ENCODE assay signal across 26 cellular contexts in genomic region chr18:58168221-58168620, GRCh38.
"Had no signal": no experiment of that assay in that cellular context is flagged by ENCODE, and none has a peak within 500 bp of the region (broad histone marks: within the 10 kb centered on the region; RNA-seq: fewer than 3 reads in every experiment).

No MANE protein-coding gene starts in this region.

- H3K36me3 Mint-ChIP-seq: activated naive CD4-positive, alpha-beta T cell treated with anti-CD3 and anti-CD28 coated beads, Interleukin-2, amount 10 ng/mL, durations not matched to agents 7 days and 5 days; activated naive CD8-positive, alpha-beta T cell had no signal

- H3K27ac ChIP-seq: breast epithelium, KMS-11, Peyer's patch, RWPE1 had no signal

- H3K4me3 Mint-ChIP-seq: activated CD4-positive, alpha-beta T cell treated with anti-CD3 and anti-CD28 coated beads, Interleukin-2, amount 10 ng/mL, durations not matched to agents 24 days and 14 days; activated CD8-positive, alpha-beta T cell treated with anti-CD3 and anti-CD28 coated beads, Interleukin-2, amount 10 ng/mL, durations not matched to agents 7 days and 5 days; activated naive CD4-positive, alpha-beta T cell treated with anti-CD3 and anti-CD28 coated beads, Interleukin-2, amount 10 ng/mL, durations not matched to agents 7 days and 5 days; activated naive CD8-positive, alpha-beta T cell; activated naive CD8-positive, alpha-beta T cell treated with anti-CD3 and anti-CD28 coated beads, Interleukin-2, amount 50 U/mL, for 24 hours had no signal

- H3K27me3 Mint-ChIP-seq: activated naive CD8-positive, alpha-beta T cell; activated naive CD8-positive, alpha-beta T cell treated with anti-CD3 and anti-CD28 coated beads, Interleukin-2, amount 50 U/mL, for 24 hours had no signal

- H3K9me3 Mint-ChIP-seq: activated CD4-positive, alpha-beta T cell treated with anti-CD3 and anti-CD28 coated beads, Interleukin-2, amount 10 ng/mL, durations not matched to agents 24 days and 14 days; activated naive CD4-positive, alpha-beta T cell treated with anti-CD3 and anti-CD28 coated beads, Interleukin-2, amount 10 ng/mL, durations not matched to agents 7 days and 5 days; activated naive CD8-positive, alpha-beta T cell treated with anti-CD3 and anti-CD28 coated beads, Interleukin-2, amount 50 U/mL, for 24 hours had no signal

- H3K27me3 ChIP-seq: breast epithelium, Peyer's patch had no signal

- H3K4me3 ChIP-seq: breast epithelium, Peyer's patch had no signal

- H3K4me1 Mint-ChIP-seq: activated CD4-positive, alpha-beta T cell treated with anti-CD3 and anti-CD28 coated beads, Interleukin-2, amount 10 ng/mL, durations not matched to agents 24 days and 14 days; activated naive CD4-positive, alpha-beta T cell treated with anti-CD3 and anti-CD28 coated beads, Interleukin-2, amount 10 ng/mL, durations not matched to agents 7 days and 5 days; activated naive CD8-positive, alpha-beta T cell treated with anti-CD3 and anti-CD28 coated beads, Interleukin-2, amount 50 U/mL, for 24 hours had no signal

- ATAC-seq: activated CD8-positive, alpha-beta T cell treated with anti-CD3 and anti-CD28 coated beads, Interleukin-2, amount 10 ng/mL, durations not matched to agents 7 days and 5 days; activated naive CD8-positive, alpha-beta T cell treated with anti-CD3 and anti-CD28 coated beads, Interleukin-2, amount 50 U/mL, for 24 hours; Right ventricle myocardium inferior; SK-N-SH treated with all-trans-retinoic acid at 6 μM for 48 hours had no signal

- H3K9me3 ChIP-seq: breast epithelium, Peyer's patch had no signal

- DNase-seq: activated CD4-positive, alpha-beta T cell treated with anti-CD3 and anti-CD28 coated beads, Interleukin-2, amount 10 ng/mL, durations not matched to agents 24 days and 14 days; activated CD4-positive, alpha-beta T cell treated with anti-CD3 and anti-CD28 coated beads, Interleukin-2, amount 50 U/mL, for 48 hours; activated CD8-positive, alpha-beta memory T cell treated with anti-CD3 and anti-CD28 coated beads, Interleukin-2, amount 50 U/mL, for 4 hours; activated CD8-positive, alpha-beta T cell treated with anti-CD3 and anti-CD28 coated beads, Interleukin-2, amount 10 ng/mL, durations not matched to agents 7 days and 5 days; activated effector memory CD4-positive, alpha-beta T cell treated with Interleukin-2 at 50 U/mL for 16 hours; activated naive CD4-positive, alpha-beta T cell treated with anti-CD3 and anti-CD28 coated beads, Interleukin-2, amount 10 ng/mL, durations not matched to agents 7 days and 5 days; activated naive CD8-positive, alpha-beta T cell treated with anti-CD3 and anti-CD28 coated beads, Interleukin-2, amount 50 U/mL, for 24 hours; activated T-cell treated with anti-CD3 and anti-CD28 coated beads, Interleukin-2, amount 50 U/mL, for 48 hours; NCI-H1105; NCI-H1417 treated with DMSO at 0.1 percent for 48 hours; NCI-H187 treated with DMSO at 0.1 percent for 48 hours; NCI-H2081; NCI-H345; NCI-H524 treated with DMSO at 0.1 percent for 48 hours; Peyer's patch; SIG-M5; SW 1271; T-helper 1 cell; T-helper 2 cell; T-helper 9 cell had no signal

- H3K36me3 ChIP-seq: breast epithelium had no signal

- H3K4me1 ChIP-seq: breast epithelium, Peyer's patch had no signal

- H3K27ac Mint-ChIP-seq: activated CD4-positive, alpha-beta T cell treated with anti-CD3 and anti-CD28 coated beads, Interleukin-2, amount 10 ng/mL, durations not matched to agents 24 days and 14 days; activated CD8-positive, alpha-beta T cell treated with anti-CD3 and anti-CD28 coated beads, Interleukin-2, amount 10 ng/mL, durations not matched to agents 7 days and 5 days; activated naive CD4-positive, alpha-beta T cell treated with anti-CD3 and anti-CD28 coated beads, Interleukin-2, amount 10 ng/mL, durations not matched to agents 7 days and 5 days; activated naive CD8-positive, alpha-beta T cell; activated naive CD8-positive, alpha-beta T cell treated with anti-CD3 and anti-CD28 coated beads, Interleukin-2, amount 50 U/mL, for 24 hours had no signal
